ENCODE assay signal across 11 cellular contexts in genomic region chr3:119296723-119297122, GRCh38. TPM values are rescaled to one million over a fixed set of nuclear protein-coding genes. Genes with fewer than 3 reads are reported as not detected.
DNase-seq lines count a peak whose midpoint lies in the region; ATAC-seq, FAIRE-seq and TF ChIP-seq lines count a peak whose summit lies in the region.
"Had no signal": no experiment of that assay in that cellular context is flagged by ENCODE, and none has a peak within 500 bp of the region (broad histone marks: within the 10 kb centered on the region; RNA-seq: fewer than 3 reads in every experiment).

No MANE protein-coding gene starts in this region.

- no peak for ATAC-seq in natural killer cell treated with Interleukin-12 subunit alpha and Interleukin-12 subunit beta and Interleukin-15 and Interleukin-18, amount 100 ng/mL, for 72 hours
- ATAC-seq in GM21717 (IDR thresholded peaks at IDR 0.05; ENCODE audit: unreplicated experiment): no peak
- ATAC-seq: activated CD4-positive, CD25-positive, alpha-beta regulatory T cell treated with anti-CD3 and anti-CD28 coated beads, Interleukin-2, amount 50 U/mL, for 24 hours had no signal

- intact Hi-C loops in cardiac septum (cut with DNase I) (loop anchor here (5.0 kb wide), 1 partner anchor 171 kb away; the partner anchor contains the start of gene POGLUT1), uterus (cut with DNase I; ENCODE audit: low total_unique reads) (no loop called here)

- peaks cover 57 to 70% of the 10 kb centered on the region in 2 donors for H3K4me1 Mint-ChIP-seq in natural killer cell treated with Interleukin-12 subunit alpha and Interleukin-12 subunit beta and Interleukin-15 and Interleukin-18, amount 100 ng/mL, for 72 hours (ENCODE audit: low read depth in 2 of 2)

- no peaks in the 10 kb centered on the region for H3K36me3 Mint-ChIP-seq in natural killer cell treated with Interleukin-12 subunit alpha and Interleukin-12 subunit beta and Interleukin-15 and Interleukin-18, amount 100 ng/mL, for 72 hours

- peak overlapping the region in 1 of 2 donors; percentile 36 for H3K27ac Mint-ChIP-seq in natural killer cell treated with Interleukin-12 subunit alpha and Interleukin-12 subunit beta and Interleukin-15 and Interleukin-18, amount 100 ng/mL, for 72 hours

- H3K27me3 Mint-ChIP-seq in natural killer cell treated with Interleukin-12 subunit alpha and Interleukin-12 subunit beta and Interleukin-15 and Interleukin-18, amount 100 ng/mL, for 72 hours: no peaks in the 10 kb centered on the region

- peaks cover 0 to 73% of the 10 kb centered on the region in 2 donors for H3K4me1 ChIP-seq in right atrium auricular region
- no peaks in the 10 kb centered on the region for H3K4me1 ChIP-seq in uterus

- H3K4me3 Mint-ChIP-seq in natural killer cell treated with Interleukin-12 subunit alpha and Interleukin-12 subunit beta and Interleukin-15 and Interleukin-18, amount 100 ng/mL, for 72 hours: peak overlapping the region; percentile 92

- H3K27me3 ChIP-seq in right atrium auricular region: no peaks in the 10 kb centered on the region
- no peaks in the 10 kb centered on the region for H3K27me3 ChIP-seq in uterus

- FAIRE-seq in D721Med (lab: Jason Lieb, UNC): no peak

- no peaks in the 10 kb centered on the region for H3K36me3 ChIP-seq in right atrium auricular region
- H3K36me3 ChIP-seq in uterus: no peaks in the 10 kb centered on the region

- TF ChIP-seq CTCF in right atrium auricular region (IDR thresholded peaks at IDR 0.05) (no peak), uterus (IDR thresholded peaks at IDR 0.05) (no peak), D721Med (IDR thresholded peaks at IDR 0.05; ENCODE audit: insufficient read depth, missing control alignments) (no peak)

- H3K4me3 ChIP-seq in right atrium auricular region: peak overlapping the region; percentile 81 to 89
- peak overlapping the region; percentile 80 to 86 for H3K4me3 ChIP-seq in uterus

- H3K27ac ChIP-seq in right atrium auricular region: peak overlapping the region; percentile 97 to 99
- H3K27ac ChIP-seq in cingulate gyrus (ENCODE audit: low read depth, low read length): peak overlapping the region; percentile 39
- H3K27ac ChIP-seq in uterus: peak overlapping the region in 1 of 2 donors; percentile 64

- no peaks in the 10 kb centered on the region for H3K9me3 Mint-ChIP-seq in natural killer cell treated with Interleukin-12 subunit alpha and Interleukin-12 subunit beta and Interleukin-15 and Interleukin-18, amount 100 ng/mL, for 72 hours

- no peak for DNase-seq in right atrium auricular region (ENCODE audit: low spot score)
- DNase-seq in cardiac septum (ENCODE audit: low spot score): no peak
- DNase-seq in natural killer cell treated with Interleukin-12 subunit alpha and Interleukin-12 subunit beta and Interleukin-15 and Interleukin-18, amount 100 ng/mL, for 72 hours (ENCODE audit: low spot score): no peak
- DNase-seq in uterus: no peak
- no peak for DNase-seq in D721Med (ENCODE audit: insufficient read length, low spot score)
- DNase-seq in NCI-H226: no peak
- DNase-seq: amygdala, NCI-H2107 had no signal

- no peak for TF ChIP-seq POLR2A in uterus (IDR thresholded peaks at IDR 0.05)

- H3K9me3 ChIP-seq in right atrium auricular region: no peaks in the 10 kb centered on the region
- H3K9me3 ChIP-seq in uterus: no peaks in the 10 kb centered on the region

RNA-seq across cellular contexts. Expression of gene ARHGAP31, which starts 2.5 kb away (rescaled TPM):
- total RNA-seq in right atrium auricular region: 10 to 100 TPM; 29.9 to 33.1 TPM
- total RNA-seq in cardiac septum: 35.7 TPM
- 10 to 100 TPM; 22.5 to 64.6 TPM for total RNA-seq in natural killer cell treated with Interleukin-12 subunit alpha and Interleukin-12 subunit beta and Interleukin-15 and Interleukin-18, amount 100 ng/mL, for 72 hours
- 10 to 100 TPM; 17.6 to 53.2 (median 29.4) TPM for total RNA-seq in uterus

RNA-seq across cellular contexts. Expression of gene B4GALT4, which starts 56.0 kb away (rescaled TPM):
- total RNA-seq in right atrium auricular region: 10 to 100 TPM; 15.6 to 16.4 TPM
- total RNA-seq in cardiac septum: 13.2 TPM
- total RNA-seq in natural killer cell treated with Interleukin-12 subunit alpha and Interleukin-12 subunit beta and Interleukin-15 and Interleukin-18, amount 100 ng/mL, for 72 hours: 10 to 100 TPM; 34.3 to 38.4 TPM
- 10 to 100 TPM; 21.6 to 74.1 (median 49.8) TPM for total RNA-seq in uterus
